ENCODE assay signal across 1 cellular context in the genomic region with DNA sequence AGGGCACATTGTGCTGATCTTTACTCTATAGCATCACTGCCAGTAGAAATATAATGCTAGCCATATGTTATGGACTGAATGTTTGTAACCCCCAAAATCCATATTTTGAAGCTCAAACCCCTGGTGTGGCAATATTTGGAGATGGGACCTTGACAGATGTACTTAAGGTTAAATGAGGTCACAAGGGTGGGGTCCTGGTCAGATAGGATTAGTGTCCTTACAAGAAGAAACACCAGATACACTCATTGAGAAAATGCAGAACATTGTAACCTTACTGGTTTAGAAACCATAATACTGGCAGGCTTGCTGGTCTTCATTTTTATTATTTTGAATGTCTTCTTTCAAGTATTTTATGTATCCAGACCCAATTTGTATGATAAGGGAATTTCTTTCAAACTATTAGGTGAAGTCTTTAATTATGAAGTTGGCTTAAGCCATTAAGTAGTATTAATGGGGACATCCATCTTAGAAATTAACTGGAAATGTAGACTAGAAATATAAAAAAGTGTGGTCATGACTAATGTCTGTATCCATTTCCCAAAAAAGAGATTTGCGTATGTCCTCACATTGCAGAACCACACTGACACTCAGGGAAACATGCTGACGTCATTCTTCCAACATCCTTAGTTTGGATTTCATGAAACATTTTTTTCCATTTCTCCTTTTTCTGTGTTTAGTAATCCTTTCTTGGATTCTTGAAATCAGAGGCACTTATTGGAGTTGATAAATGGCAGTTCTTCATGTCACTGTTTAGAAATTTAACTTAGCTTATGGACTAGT.
TF ChIP-seq lines count a peak whose summit lies in the region.

No MANE protein-coding gene starts in this region.

TF ChIP-seq in IMR-90, 13 proteins besides CTCF, POLR2A, EP300 and RAD21:
- TF ChIP-seq MXI1 (IDR thresholded peaks at IDR 0.05; ENCODE audit: borderline replicate concordance, low read depth, low read length) (no peak), CEBPB (IDR thresholded peaks at IDR 0.05; ENCODE audit: low read depth, low read length) (no peak), SMC3 (IDR thresholded peaks at IDR 0.05; ENCODE audit: low read depth, low read length) (no peak), NFE2L2 (IDR thresholded peaks at IDR 0.05; ENCODE audit: low read depth, low read length) (no peak)
